ENCODE assay signal across 8 cellular contexts in the genomic region with DNA sequence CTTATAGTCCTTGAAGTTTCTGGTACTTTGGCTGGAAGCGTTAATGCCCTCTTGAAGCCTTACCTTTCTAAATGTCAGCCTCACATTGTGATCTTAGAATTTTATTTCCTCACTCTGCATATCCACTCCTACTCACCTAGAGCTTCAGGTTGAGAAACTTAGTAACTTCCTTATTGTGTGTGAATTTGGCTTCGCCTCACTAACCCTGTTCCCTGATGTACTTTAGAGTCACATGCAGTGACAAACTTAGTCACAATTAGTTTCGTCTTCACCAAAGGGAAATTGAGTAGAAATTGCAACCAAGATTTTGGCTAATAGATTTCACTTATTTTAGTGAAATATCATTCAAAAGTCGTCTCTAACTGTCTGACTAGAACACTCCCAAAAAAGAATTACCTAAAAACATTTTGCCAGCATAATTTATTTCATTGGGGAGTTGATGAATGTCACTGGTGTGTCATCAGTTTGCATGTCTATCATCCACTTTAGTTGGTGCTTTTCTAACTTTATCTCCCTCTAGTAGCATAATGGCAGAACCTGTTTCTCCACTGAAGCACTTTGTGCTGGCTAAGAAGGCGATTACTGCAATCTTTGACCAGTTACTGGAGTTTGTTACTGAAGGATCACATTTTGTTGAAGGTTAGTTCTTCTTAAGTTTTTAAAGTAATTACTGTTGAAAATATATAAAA. TPM values are rescaled to one million over a fixed set of nuclear protein-coding genes. Genes with fewer than 3 reads are reported as not detected.
DNase-seq lines count a peak whose midpoint lies in the region; ATAC-seq and TF ChIP-seq lines count a peak whose summit lies in the region.

No MANE protein-coding gene starts in this region.

- TF ChIP-seq EP300 in sigmoid colon (IDR thresholded peaks at IDR 0.05) = no peak

- TSS peak; percentile 78 for BruUV-seq in A673 (replicated peaks; lab: Mats Ljungman, UMichigan)

- peak; percentile 2 for DNase-seq in A673 (ENCODE audit: low spot score)
- DNase-seq in SJCRH30 = no peak
- peak; percentile 5 for DNase-seq in fibroblast of peridontal ligament (ENCODE audit: extremely low read depth)
- DNase-seq in sigmoid colon = no peak
- DNase-seq in hippocampal formation (lab: John Stamatoyannopoulos, UW) = no peak
- no peak for DNase-seq in effector CD4-positive, alpha-beta T cell

- H3K9me3 ChIP-seq in A673 (ENCODE audit: low read depth, low read length, poor library complexity, severe bottlenecking) = no peaks in the 10 kb centered on the region
- H3K9me3 ChIP-seq in SJCRH30 (replicated peaks) = no peaks in the 10 kb centered on the region
- H3K9me3 ChIP-seq in sigmoid colon = no peaks in the 10 kb centered on the region

- CTCF ChIA-PET in A673 (lab: Charles Lee) = interaction anchor here (0.6 kb wide), 1 partner anchor 301 kb away, joined by 3 read pairs; no protein-coding TSS in a partner anchor

- intact Hi-C loops in A673 (cut with micrococcal nuclease; ENCODE audit: unreplicated experiment) = no loop called here
- intact Hi-C loops in sigmoid colon (cut with DNase I) = loop anchor here (5.0 to 10.0 kb wide), 2 partner anchors 104 to 256 kb away; a partner anchor contains a TSS

- peak overlapping the region; percentile 80 for H3K4me3 ChIP-seq in A673 (ENCODE audit: low read depth, low read length, poor library complexity, severe bottlenecking)
- H3K4me3 ChIP-seq in SJCRH30 = peak overlapping the region; percentile 79
- peak overlapping the region; percentile 72 to 85 (median 80) for H3K4me3 ChIP-seq in sigmoid colon

- peak; percentile 75 for ATAC-seq in GM18861 (IDR thresholded peaks at IDR 0.05; ENCODE audit: unreplicated experiment)
- peak; percentile 76 for ATAC-seq in HG03064 (IDR thresholded peaks at IDR 0.05; ENCODE audit: low read depth, unreplicated experiment)

- no peak for TF ChIP-seq POLR2A in sigmoid colon (IDR thresholded peaks at IDR 0.05)

- H3K36me3 ChIP-seq in A673 (ENCODE audit: insufficient read depth, low read length, poor library complexity, severe bottlenecking) (peaks cover 29% of the 10 kb centered on the region), SJCRH30 (peaks cover 10% of the 10 kb centered on the region), sigmoid colon (peaks cover 4 to 41% (median 8%) of the 10 kb centered on the region in 4 donors)

- H3K4me1 ChIP-seq in A673 (ENCODE audit: insufficient read depth, low read length, poor library complexity, severe bottlenecking) = peaks cover 3% of the 10 kb centered on the region
- H3K4me1 ChIP-seq in SJCRH30 = no peaks in the 10 kb centered on the region
- peaks cover 0 to 26% (median 13%) of the 10 kb centered on the region in 4 donors for H3K4me1 ChIP-seq in sigmoid colon

- H3K27ac ChIP-seq in A673 (ENCODE audit: low read depth, low read length, poor library complexity, severe bottlenecking) = peak overlapping the region; percentile 77
- peak overlapping the region; percentile 54; the same call in 1 of the 2 replicates for H3K27ac ChIP-seq in SJCRH30
- peak overlapping the region; percentile 81 to 91 (median 88) for H3K27ac ChIP-seq in sigmoid colon

- 8 to 27% methylated on average over 5 of the region's 5 CpGs for WGBS in sigmoid colon, 2 donors

- POLR2A ChIA-PET in A673 (lab: Charles Lee; ENCODE audit: low non-redundant PET) = no interaction called here

- H3K27me3 ChIP-seq in A673 (replicated peaks; ENCODE audit: insufficient read depth, low read depth, low read length, poor library complexity) (no peaks in the 10 kb centered on the region), SJCRH30 (no peaks in the 10 kb centered on the region), sigmoid colon (no peaks in the 10 kb centered on the region)

- no peak for TF ChIP-seq CTCF in A673 (conservative IDR thresholded peaks at IDR 0.05; ENCODE audit: low read depth, low read length)
- TF ChIP-seq CTCF in sigmoid colon (IDR thresholded peaks at IDR 0.05) = no peak

RNA-seq across cellular contexts. Expression of a gene that starts 1.0 kb away (rescaled TPM):
- 59.0 TPM in 2 replicates for total RNA-seq in A673 (2021)
- total RNA-seq in SJCRH30 (2014; rRNA removed; shearing (Covaris generic)) = 40.5 and 42.1 TPM in 2 replicates
- total RNA-seq in sigmoid colon = 10 to 100 TPM; 27.6 to 42.1 (median 37.0) TPM
- polyA plus RNA-seq in sigmoid colon = 10 to 100 TPM in 1 of 3 donors, 1 to 10 TPM in 2; 8.6 to 15.4 (median 9.6) TPM

RNA-seq across cellular contexts. Expression of a gene that starts 25.6 kb away (rescaled TPM):
- total RNA-seq in A673 (2021) (46.8 and 47.4 TPM in 2 replicates), sigmoid colon (10 to 100 TPM; 48.7 to 75.9 (median 65.8) TPM)
- 53.4 and 59.2 TPM in 2 replicates for total RNA-seq in SJCRH30 (2014; rRNA removed; shearing (Covaris generic))
- polyA plus RNA-seq in sigmoid colon = 10 to 100 TPM; 16.4 to 22.8 (median 18.5) TPM

Comparison
In these comparisons a context has a peak if more than half of its experiments do, and no peak if none do; other contexts are left out.
1. DNase-seq: peak in A673 (single experiment) and fibroblast of peridontal ligament (single experiment); none in SJCRH30 (0 of 2), sigmoid colon (single experiment), hippocampal formation (0 of 2) and effector CD4-positive, alpha-beta T cell (single experiment).
2. Peak in every context shown above with its lines, with median percentiles within 50 percentile points of each other: H3K27ac ChIP-seq and H3K4me3 ChIP-seq.